ENCODE assay signal across 7 cellular contexts in genomic region chr1:19250629-19251304, GRCh38. TPM values are rescaled to one million over a fixed set of nuclear protein-coding genes. Genes with fewer than 3 reads are reported as not detected.
DNase-seq lines count a peak whose midpoint lies in the region; ATAC-seq and TF ChIP-seq lines count a peak whose summit lies in the region.

No MANE protein-coding gene starts in this region.

- peak overlapping the region; percentile 96 for H3K27ac ChIP-seq in SK-N-MC
- H3K27ac ChIP-seq in fibroblast of lung (ENCODE audit: insufficient read depth, low read length): peak overlapping the region; percentile 87

- no peaks in the 10 kb centered on the region for H3K27me3 ChIP-seq in H7 (ENCODE audit: control insufficient read depth, insufficient read depth, low read length)
- H3K27me3 ChIP-seq in fibroblast of lung (ENCODE audit: control insufficient read depth, insufficient read depth, low read length): no peaks in the 10 kb centered on the region

- peaks cover 78% of the 10 kb centered on the region for H3K79me2 ChIP-seq in fibroblast of lung (ENCODE audit: control insufficient read depth, insufficient read depth, low read length)

- TF ChIP-seq CTCF in fibroblast of lung (conservative IDR thresholded peaks at IDR 0.05 in 1 of 2, IDR thresholded peaks at IDR 0.05 in 1 of 2; ENCODE audit: low read depth in 1 of 2, low read length in 2 of 2): no peak

- H3K4me2 ChIP-seq in fibroblast of lung (ENCODE audit: extremely low read depth, insufficient read depth, low read length): peak overlapping the region; percentile 72

- H3K9me3 ChIP-seq in SK-N-MC (ENCODE audit: low read depth, low read length): no peaks in the 10 kb centered on the region
- no peaks in the 10 kb centered on the region for H3K9me3 ChIP-seq in fibroblast of lung (ENCODE audit: control insufficient read depth, insufficient read depth, low read depth, low read length)

- H3K4me1 ChIP-seq in fibroblast of lung (ENCODE audit: control insufficient read depth, extremely low read depth, insufficient read depth, low read length): peaks cover 6% of the 10 kb centered on the region

- H3K4me3 ChIP-seq in H7 (ENCODE audit: insufficient read depth, low read depth, low read length): peak overlapping the region; percentile 100
- H3K4me3 ChIP-seq in SK-N-MC: peak overlapping the region; percentile 95
- H3K4me3 ChIP-seq in fibroblast of lung (replicated peaks in 1 of 4; ENCODE audit: control extremely low read depth in 1 of 4, insufficient read depth in 1 of 4, low read depth in 3 of 4, low read length in 4 of 4): peak overlapping the region; percentile 72 to 99 (median 84)
- H3K4me3 ChIP-seq in skeletal muscle cell (ENCODE audit: low read depth, low read length): peak overlapping the region; percentile 99

- peak overlapping the region; percentile 91 for H2AFZ ChIP-seq in fibroblast of lung (ENCODE audit: low read length)

- ATAC-seq in GM18519 (IDR thresholded peaks at IDR 0.05; ENCODE audit: low FRiP score, unreplicated experiment): no peak

- DNase-seq in H7: peak; percentile 70
- DNase-seq in SK-N-MC (ENCODE audit: low read depth, low spot score): no peak
- DNase-seq in fibroblast of lung (ENCODE audit: low read depth in 2 of 2): no peak
- no peak for DNase-seq in skeletal muscle cell (ENCODE audit: low read depth)
- no peak for DNase-seq in COR-L47 (lab: John Stamatoyannopoulos, UW)
- DNase-seq in NCI-H1930 (lab: John Stamatoyannopoulos, UW): no peak

- H3K9ac ChIP-seq in SK-N-MC (ENCODE audit: insufficient read length): peak overlapping the region; percentile 98
- H3K9ac ChIP-seq in fibroblast of lung (ENCODE audit: insufficient read depth, low read length): peak overlapping the region; percentile 94

- H4K20me1 ChIP-seq in fibroblast of lung (ENCODE audit: control insufficient read depth, extremely low read depth, insufficient read depth, low read length): no peaks in the 10 kb centered on the region

- H3K36me3 ChIP-seq in H7 (replicated peaks; ENCODE audit: control insufficient read depth, insufficient read depth, low read length) (peaks cover 4% of the 10 kb centered on the region), SK-N-MC (ENCODE audit: insufficient read depth, low read length) (peaks cover 23% of the 10 kb centered on the region), fibroblast of lung (ENCODE audit: control insufficient read depth, insufficient read depth, low read length) (no peaks in the 10 kb centered on the region)

RNA-seq across cellular contexts. Expression of gene EMC1, which starts 0.6 kb away (rescaled TPM):
- 58.6 and 65.5 TPM in 2 replicates for total RNA-seq in H7 (2014; rRNA removed; shearing (Covaris generic))
- 46.0 and 78.1 TPM in 2 replicates for total RNA-seq in fibroblast of lung
- polyA plus RNA-seq in fibroblast of lung: 33.3 and 53.3 TPM in 2 replicates
- 44.4 and 55.2 TPM in 2 replicates for polyA plus RNA-seq in fibroblast of lung (2012)
- 114 and 226 TPM in 2 replicates for polyA minus RNA-seq in fibroblast of lung (ENCODE audit: low replicate concordance)

RNA-seq across cellular contexts. Expression of gene MRTO4, which starts 0.8 kb away (rescaled TPM):
- 77.4 and 82.4 TPM in 2 replicates for total RNA-seq in H7 (2014; rRNA removed; shearing (Covaris generic))
- 12.6 and 16.4 TPM in 2 replicates for total RNA-seq in fibroblast of lung
- 28.6 and 53.3 TPM in 2 replicates for polyA plus RNA-seq in fibroblast of lung
- 26.2 and 44.1 TPM in 2 replicates for polyA plus RNA-seq in fibroblast of lung (2012)
- 5.2 and 21.3 TPM in 2 replicates for polyA minus RNA-seq in fibroblast of lung (ENCODE audit: low replicate concordance)

RNA-seq across cellular contexts. Expression of gene AKR7A3, which starts 37.8 kb away (rescaled TPM):
- 0.69 and 1.8 TPM in 2 replicates for total RNA-seq in H7 (2014; rRNA removed; shearing (Covaris generic))
- 0.33 and 0.51 TPM in 2 replicates for total RNA-seq in fibroblast of lung
- 0.11 and 0.12 TPM in 2 replicates for polyA plus RNA-seq in fibroblast of lung
- 0.24 and 0.29 TPM in 2 replicates for polyA plus RNA-seq in fibroblast of lung (2012)
- polyA minus RNA-seq in fibroblast of lung (ENCODE audit: low replicate concordance): 0.86 TPM in 1 of 2 replicates, not detected in the other

RNA-seq across cellular contexts. Expression of gene UBR4, which starts 40.7 kb away (rescaled TPM):
- 87.7 and 130 TPM in 2 replicates for total RNA-seq in H7 (2014; rRNA removed; shearing (Covaris generic))
- total RNA-seq in fibroblast of lung: 89.9 and 164 TPM in 2 replicates
- polyA plus RNA-seq in fibroblast of lung: 32.0 and 44.5 TPM in 2 replicates
- 57.3 and 64.0 TPM in 2 replicates for polyA plus RNA-seq in fibroblast of lung (2012)
- polyA minus RNA-seq in fibroblast of lung (ENCODE audit: low replicate concordance): 361 and 560 TPM in 2 replicates
